ENCODE assay signal across 8 cellular contexts in genomic region chr14:22852940-22853767, GRCh38. TPM values are rescaled to one million over a fixed set of nuclear protein-coding genes. Genes with fewer than 3 reads are reported as not detected.
DNase-seq lines count a peak whose midpoint lies in the region; ATAC-seq and TF ChIP-seq lines count a peak whose summit lies in the region.

No MANE protein-coding gene starts in this region.

- DNase-seq in COLO829 (ENCODE audit: low spot score) (peak; percentile 56), Kasumi-1 (lab: John Stamatoyannopoulos, UW) (peak; percentile 80 to 83), SHP77 (lab: John Stamatoyannopoulos, UW) (peak; percentile 71 to 81), fibroblast of villous mesenchyme (ENCODE audit: low read depth) (peak; percentile 87), neural crest cell (ENCODE audit: low read depth, low spot score) (peak; percentile 99)
- peak; percentile 97 for DNase-seq in activated effector memory CD4-positive, alpha-beta T cell treated with anti-CD3 and anti-CD28 coated beads, Interleukin-2, amount 50 U/mL, for 16 hours
- DNase-seq in stimulated activated naive CD8-positive, alpha-beta T cell treated with anti-CD3 and anti-CD28 coated beads, Interleukin-15, Interleukin-2, amounts not matched to agents 100 U/mL and 50 U/mL, for 24 hours = peak; percentile 97

- H3K4me3 Mint-ChIP-seq in neural crest cell = peak overlapping the region; percentile 73

- H3K4me1 Mint-ChIP-seq in neural crest cell = peaks cover 16% of the 10 kb centered on the region

- no peaks in the 10 kb centered on the region for H3K27me3 Mint-ChIP-seq in neural crest cell (ENCODE audit: low read depth)

- no peaks in the 10 kb centered on the region for H3K9me3 Mint-ChIP-seq in neural crest cell

- peak overlapping the region; percentile 64 for H3K4me3 ChIP-seq in fibroblast of villous mesenchyme (ENCODE audit: low read depth, low read length)

- TF ChIP-seq CTCF in fibroblast of villous mesenchyme (IDR thresholded peaks at IDR 0.05; ENCODE audit: insufficient read depth, low read depth, low read length) (peak; percentile 90), neural crest cell (conservative IDR thresholded peaks at IDR 0.05) (peak; percentile 93)

- peak; percentile 76 for ATAC-seq in GM21447 (IDR thresholded peaks at IDR 0.05; ENCODE audit: unreplicated experiment)
- ATAC-seq in stimulated activated naive CD8-positive, alpha-beta T cell treated with anti-CD3 and anti-CD28 coated beads, Interleukin-15, Interleukin-2, amounts not matched to agents 100 U/mL and 50 U/mL, for 24 hours = peak; percentile 89

- no peaks in the 10 kb centered on the region for H3K36me3 Mint-ChIP-seq in neural crest cell (ENCODE audit: low read depth)

- H3K27ac Mint-ChIP-seq in neural crest cell (ENCODE audit: unreplicated experiment) = peak overlapping the region; percentile 91

RNA-seq across cellular contexts. Expression of gene MMP14, which starts 16.8 kb away (rescaled TPM):
- total RNA-seq in fibroblast of villous mesenchyme = 188 and 327 TPM in 2 replicates
- total RNA-seq in neural crest cell = 63.2 and 68.6 TPM in 2 replicates

RNA-seq across cellular contexts. Expression of gene LRP10, which starts 18.4 kb away (rescaled TPM):
- total RNA-seq in fibroblast of villous mesenchyme (104 and 108 TPM in 2 replicates), neural crest cell (14.3 and 16.3 TPM in 2 replicates)

RNA-seq across cellular contexts. Expression of gene MRPL52, which starts 23.5 kb away (rescaled TPM):
- total RNA-seq in fibroblast of villous mesenchyme (58.3 and 82.5 TPM in 2 replicates), neural crest cell (117 and 137 TPM in 2 replicates)

RNA-seq across cellular contexts. Expression of gene REM2, which starts 29.9 kb away (rescaled TPM):
- total RNA-seq in fibroblast of villous mesenchyme (under 0.01 and 0.43 TPM in 2 replicates), neural crest cell (3.0 and 3.6 TPM in 2 replicates)

RNA-seq across cellular contexts. Expression of gene SLC7A7, which starts 37.9 kb away (rescaled TPM):
- total RNA-seq in fibroblast of villous mesenchyme = 3.9 and 5.5 TPM in 2 replicates
- 0.54 and 0.64 TPM in 2 replicates for total RNA-seq in neural crest cell

Comparison
In these comparisons a context has a peak if more than half of its experiments do, and no peak if none do; other contexts are left out.
1. Peak in every context shown above with its lines: DNase-seq, ATAC-seq and H3K4me3 ChIP-seq.